ENCODE assay signal across 8 cellular contexts in the genomic region with DNA sequence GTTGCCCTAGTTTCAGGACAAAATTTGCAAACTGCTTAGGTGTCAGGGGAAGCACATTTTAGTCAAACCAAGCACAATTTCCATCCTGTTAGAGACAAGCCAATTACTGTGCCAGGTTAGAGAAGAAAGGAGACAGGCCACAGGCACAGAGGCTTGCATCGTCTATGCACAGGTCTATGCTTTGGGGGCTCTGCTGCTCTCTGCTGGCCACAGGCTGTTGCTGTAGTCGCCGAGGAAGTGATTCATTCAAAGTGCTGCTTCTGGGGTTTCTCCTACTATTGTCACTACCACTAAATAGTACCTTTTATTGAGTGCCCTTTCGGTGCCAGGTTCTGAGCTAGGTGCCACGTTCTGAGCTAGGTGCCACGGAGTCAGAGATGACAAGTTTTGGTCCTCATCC. TPM values are rescaled to one million over a fixed set of nuclear protein-coding genes. Genes with fewer than 3 reads are reported as not detected.
A peak's percentile ranks its signal among the peaks of the same experiment; 100 is the strongest.
DNase-seq lines count a peak whose midpoint lies in the region; ATAC-seq and TF ChIP-seq lines count a peak whose summit lies in the region.

No MANE protein-coding gene starts in this region.

- peak; percentile 68 to 80 for TF ChIP-seq RAD21 in liver (IDR thresholded peaks at IDR 0.05)

- H3K27ac ChIP-seq in A673 (ENCODE audit: low read depth, low read length, poor library complexity, severe bottlenecking) (no peak overlapping the region), liver (ENCODE audit: low read depth in 1 of 2, low read length in 2 of 2) (no peak overlapping the region)

- H3K9me3 Mint-ChIP-seq in activated CD4-positive, alpha-beta T cell treated with anti-CD3 and anti-CD28 coated beads for 36 hours (ENCODE audit: low read depth), result peaks cover 1% of the 10 kb centered on the region

- peaks cover 41% of the 10 kb centered on the region for H3K4me1 Mint-ChIP-seq in activated CD4-positive, alpha-beta T cell treated with anti-CD3 and anti-CD28 coated beads for 36 hours

- no peaks in the 10 kb centered on the region for H3K27me3 Mint-ChIP-seq in activated CD4-positive, alpha-beta T cell treated with anti-CD3 and anti-CD28 coated beads for 36 hours

- intact Hi-C loops in A673 (cut with micrococcal nuclease; ENCODE audit: unreplicated experiment), result loop anchor here (2.0 to 10.0 kb wide), 2 partner anchors 117 to 549 kb away; no protein-coding TSS in a partner anchor
- intact Hi-C loops in activated CD4-positive, alpha-beta T cell treated with anti-CD3 and anti-CD28 coated beads for 36 hours (cut with DNase I, micrococcal nuclease), result loop anchor here (1.0 to 5.0 kb wide), 3 partner anchors 80 to 117 kb away; a partner anchor contains a TSS

- H3K36me3 Mint-ChIP-seq in activated CD4-positive, alpha-beta T cell treated with anti-CD3 and anti-CD28 coated beads for 36 hours (ENCODE audit: low read depth), result no peaks in the 10 kb centered on the region

- BruUV-seq in A673 (replicated peaks; lab: Mats Ljungman, UMichigan), result no TSS peak

- POLR2A ChIA-PET in A673 (lab: Charles Lee; ENCODE audit: low non-redundant PET), result no interaction called here
- POLR2A ChIA-PET in activated CD4-positive, alpha-beta T cell treated with anti-CD3 and anti-CD28 coated beads for 36 hours (lab: Charles Lee), result no interaction called here

- H3K4me3 ChIP-seq in A673 (ENCODE audit: low read depth, low read length, poor library complexity, severe bottlenecking) (no peak overlapping the region), liver (ENCODE audit: low read depth in 1 of 3, low read length in 3 of 3) (no peak overlapping the region)

- CTCF ChIA-PET in A673 (lab: Charles Lee), result interaction anchor here (1.4 kb wide), 1 partner anchor 549 kb away, joined by 6 read pairs; no protein-coding TSS in a partner anchor
- CTCF ChIA-PET in activated CD4-positive, alpha-beta T cell treated with anti-CD3 and anti-CD28 coated beads for 36 hours (lab: Charles Lee), result interaction anchor here (0.6 to 3.1 kb wide), 14 partner anchors 9 to 309 kb away, joined by 3 to 27 read pairs (median 4); no protein-coding TSS in a partner anchor

- H3K9me3 ChIP-seq in A673 (ENCODE audit: low read depth, low read length, poor library complexity, severe bottlenecking) (no peaks in the 10 kb centered on the region), liver (ENCODE audit: control insufficient read depth in 4 of 4, low read length in 3 of 4) (no peaks in the 10 kb centered on the region)

- ATAC-seq in GM18505 (IDR thresholded peaks at IDR 0.05; ENCODE audit: unreplicated experiment) (peak; percentile 86), HG02973 (IDR thresholded peaks at IDR 0.05; ENCODE audit: unreplicated experiment) (peak; percentile 96)
- peak; percentile 97 for ATAC-seq in activated CD4-positive, alpha-beta T cell treated with anti-CD3 and anti-CD28 coated beads for 36 hours

- no peak for TF ChIP-seq POLR2A in GM18505 (IDR thresholded peaks at IDR 0.05; ENCODE audit: borderline replicate concordance, extremely low read depth, insufficient read depth, insufficient read length)

- H3K27me3 ChIP-seq in A673 (replicated peaks; ENCODE audit: insufficient read depth, low read depth, low read length, poor library complexity), result no peaks in the 10 kb centered on the region
- peaks cover 0 to 5% (median 0%) of the 10 kb centered on the region in 4 donors for H3K27me3 ChIP-seq in liver (ENCODE audit: control insufficient read depth in 4 of 4, insufficient read depth in 4 of 4, low read length in 3 of 4)

- 4% methylated on average over 6 of the region's 6 CpGs for WGBS in liver

- H3K36me3 ChIP-seq in A673 (ENCODE audit: insufficient read depth, low read length, poor library complexity, severe bottlenecking), result no peaks in the 10 kb centered on the region
- no peaks in the 10 kb centered on the region for H3K36me3 ChIP-seq in liver (ENCODE audit: control insufficient read depth in 4 of 4, insufficient read depth in 3 of 4, low read depth in 1 of 4, low read length in 3 of 4)

- peak; percentile 78 for TF ChIP-seq CTCF in A673 (conservative IDR thresholded peaks at IDR 0.05; ENCODE audit: low read depth, low read length)
- peak; percentile 44 for TF ChIP-seq CTCF in liver (IDR thresholded peaks at IDR 0.05; ENCODE audit: low read depth, low read length, missing input control)

- H3K27ac Mint-ChIP-seq in activated CD4-positive, alpha-beta T cell treated with anti-CD3 and anti-CD28 coated beads for 36 hours, result peak overlapping the region; percentile 77

- peak overlapping the region; percentile 15 for H3K4me3 Mint-ChIP-seq in activated CD4-positive, alpha-beta T cell treated with anti-CD3 and anti-CD28 coated beads for 36 hours

- no peak overlapping the region for H3K9ac ChIP-seq in liver (ENCODE audit: low read depth in 1 of 2, low read length in 2 of 2)

- DNase-seq in A673 (ENCODE audit: low spot score) (peak; percentile 61), NCI-H2171 treated with DMSO at 0.1 percent for 48 hours (lab: John Stamatoyannopoulos, UW) (peak; percentile 24), cerebellar cortex (ENCODE audit: low spot score) (peak; percentile 17)
- DNase-seq in activated CD4-positive, alpha-beta T cell treated with anti-CD3 and anti-CD28 coated beads for 36 hours, result peak; percentile 84
- DNase-seq in stimulated activated CD8-positive, alpha-beta memory T cell treated with anti-CD3 and anti-CD28 coated beads, Interleukin-15, amount 100 ng/mL, for 1 hour (ENCODE audit: low read depth), result peak; percentile 32

- H3K4me1 ChIP-seq in A673 (ENCODE audit: insufficient read depth, low read length, poor library complexity, severe bottlenecking) (no peaks in the 10 kb centered on the region), liver (ENCODE audit: control insufficient read depth in 4 of 4, insufficient read depth in 4 of 4, low read length in 3 of 4) (peaks cover 0 to 6% (median 0%) of the 10 kb centered on the region in 4 donors)

TF ChIP-seq in liver, 16 proteins besides CTCF, POLR2A, EP300 and RAD21:
- TF ChIP-seq HNF4G (IDR thresholded peaks at IDR 0.05), result no peak
- no peak for TF ChIP-seq RXRA (IDR thresholded peaks at IDR 0.05)
- TF ChIP-seq, protein P1, sequence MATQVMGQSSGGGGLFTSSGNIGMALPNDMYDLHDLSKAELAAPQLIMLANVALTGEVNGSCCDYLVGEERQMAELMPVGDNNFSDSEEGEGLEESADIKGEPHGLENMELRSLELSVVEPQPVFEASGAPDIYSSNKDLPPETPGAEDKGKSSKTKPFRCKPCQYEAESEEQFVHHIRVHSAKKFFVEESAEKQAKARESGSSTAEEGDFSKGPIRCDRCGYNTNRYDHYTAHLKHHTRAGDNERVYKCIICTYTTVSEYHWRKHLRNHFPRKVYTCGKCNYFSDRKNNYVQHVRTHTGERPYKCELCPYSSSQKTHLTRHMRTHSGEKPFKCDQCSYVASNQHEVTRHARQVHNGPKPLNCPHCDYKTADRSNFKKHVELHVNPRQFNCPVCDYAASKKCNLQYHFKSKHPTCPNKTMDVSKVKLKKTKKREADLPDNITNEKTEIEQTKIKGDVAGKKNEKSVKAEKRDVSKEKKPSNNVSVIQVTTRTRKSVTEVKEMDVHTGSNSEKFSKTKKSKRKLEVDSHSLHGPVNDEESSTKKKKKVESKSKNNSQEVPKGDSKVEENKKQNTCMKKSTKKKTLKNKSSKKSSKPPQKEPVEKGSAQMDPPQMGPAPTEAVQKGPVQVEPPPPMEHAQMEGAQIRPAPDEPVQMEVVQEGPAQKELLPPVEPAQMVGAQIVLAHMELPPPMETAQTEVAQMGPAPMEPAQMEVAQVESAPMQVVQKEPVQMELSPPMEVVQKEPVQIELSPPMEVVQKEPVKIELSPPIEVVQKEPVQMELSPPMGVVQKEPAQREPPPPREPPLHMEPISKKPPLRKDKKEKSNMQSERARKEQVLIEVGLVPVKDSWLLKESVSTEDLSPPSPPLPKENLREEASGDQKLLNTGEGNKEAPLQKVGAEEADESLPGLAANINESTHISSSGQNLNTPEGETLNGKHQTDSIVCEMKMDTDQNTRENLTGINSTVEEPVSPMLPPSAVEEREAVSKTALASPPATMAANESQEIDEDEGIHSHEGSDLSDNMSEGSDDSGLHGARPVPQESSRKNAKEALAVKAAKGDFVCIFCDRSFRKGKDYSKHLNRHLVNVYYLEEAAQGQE (IDR thresholded peaks at IDR 0.05), result no peak
- no peak for TF ChIP-seq SP1 (IDR thresholded peaks at IDR 0.05)
- no peak for TF ChIP-seq HNF4A (conservative IDR thresholded peaks at IDR 0.05)
- TF ChIP-seq, protein P2, sequence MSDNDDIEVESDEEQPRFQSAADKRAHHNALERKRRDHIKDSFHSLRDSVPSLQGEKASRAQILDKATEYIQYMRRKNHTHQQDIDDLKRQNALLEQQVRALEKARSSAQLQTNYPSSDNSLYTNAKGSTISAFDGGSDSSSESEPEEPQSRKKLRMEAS (IDR thresholded peaks at IDR 0.05), result no peak
- TF ChIP-seq, protein P3, sequence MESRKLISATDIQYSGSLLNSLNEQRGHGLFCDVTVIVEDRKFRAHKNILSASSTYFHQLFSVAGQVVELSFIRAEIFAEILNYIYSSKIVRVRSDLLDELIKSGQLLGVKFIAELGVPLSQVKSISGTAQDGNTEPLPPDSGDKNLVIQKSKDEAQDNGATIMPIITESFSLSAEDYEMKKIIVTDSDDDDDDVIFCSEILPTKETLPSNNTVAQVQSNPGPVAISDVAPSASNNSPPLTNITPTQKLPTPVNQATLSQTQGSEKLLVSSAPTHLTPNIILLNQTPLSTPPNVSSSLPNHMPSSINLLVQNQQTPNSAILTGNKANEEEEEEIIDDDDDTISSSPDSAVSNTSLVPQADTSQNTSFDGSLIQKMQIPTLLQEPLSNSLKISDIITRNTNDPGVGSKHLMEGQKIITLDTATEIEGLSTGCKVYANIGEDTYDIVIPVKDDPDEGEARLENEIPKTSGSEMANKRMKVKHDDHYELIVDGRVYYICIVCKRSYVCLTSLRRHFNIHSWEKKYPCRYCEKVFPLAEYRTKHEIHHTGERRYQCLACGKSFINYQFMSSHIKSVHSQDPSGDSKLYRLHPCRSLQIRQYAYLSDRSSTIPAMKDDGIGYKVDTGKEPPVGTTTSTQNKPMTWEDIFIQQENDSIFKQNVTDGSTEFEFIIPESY (IDR thresholded peaks at IDR 0.05), result no peak
- TF ChIP-seq, protein P4, sequence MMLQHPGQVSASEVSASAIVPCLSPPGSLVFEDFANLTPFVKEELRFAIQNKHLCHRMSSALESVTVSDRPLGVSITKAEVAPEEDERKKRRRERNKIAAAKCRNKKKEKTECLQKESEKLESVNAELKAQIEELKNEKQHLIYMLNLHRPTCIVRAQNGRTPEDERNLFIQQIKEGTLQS (IDR thresholded peaks at IDR 0.05), result no peak
- TF ChIP-seq NR2F2 (IDR thresholded peaks at IDR 0.05), result no peak
- TF ChIP-seq TAF1 (conservative IDR thresholded peaks at IDR 0.05), result no peak
- no peak for TF ChIP-seq YY1 (IDR thresholded peaks at IDR 0.05)
- TF ChIP-seq FOXA1 (IDR thresholded peaks at IDR 0.05), result no peak
- no peak for TF ChIP-seq EGR1 (IDR thresholded peaks at IDR 0.05; ENCODE audit: low read depth in 2 of 2)
- TF ChIP-seq FOXA2 (IDR thresholded peaks at IDR 0.05), result no peak
- no peak for TF ChIP-seq JUND (IDR thresholded peaks at IDR 0.05)
- TF ChIP-seq GABPA (IDR thresholded peaks at IDR 0.05 in 1 of 2, conservative IDR thresholded peaks at IDR 0.05 in 1 of 2), result no peak

RNA-seq across cellular contexts. Expression of a gene that starts 45.5 kb away (rescaled TPM):
- total RNA-seq in A673 (2021), result not detected in 2 replicates
- total RNA-seq in activated CD4-positive, alpha-beta T cell treated with anti-CD3 and anti-CD28 coated beads for 36 hours, result not detected
- not detected for total RNA-seq in liver
- not detected for polyA plus RNA-seq in liver

Comparison
In these comparisons a context has a peak if more than half of its experiments do, and no peak if none do; other contexts are left out.
1. DNase-seq: peak in every context shown above with its lines; median percentile 84 in activated CD4-positive, alpha-beta T cell treated with anti-CD3 and anti-CD28 coated beads for 36 hours; 61 in A673; 32 in stimulated activated CD8-positive, alpha-beta memory T cell treated with anti-CD3 and anti-CD28 coated beads, Interleukin-15, amount 100 ng/mL, for 1 hour; 24 in NCI-H2171 treated with DMSO at 0.1 percent for 48 hours; 17 in cerebellar cortex.